Comparison of ENCODE assay signal across 18 cellular contexts in the genomic region with DNA sequence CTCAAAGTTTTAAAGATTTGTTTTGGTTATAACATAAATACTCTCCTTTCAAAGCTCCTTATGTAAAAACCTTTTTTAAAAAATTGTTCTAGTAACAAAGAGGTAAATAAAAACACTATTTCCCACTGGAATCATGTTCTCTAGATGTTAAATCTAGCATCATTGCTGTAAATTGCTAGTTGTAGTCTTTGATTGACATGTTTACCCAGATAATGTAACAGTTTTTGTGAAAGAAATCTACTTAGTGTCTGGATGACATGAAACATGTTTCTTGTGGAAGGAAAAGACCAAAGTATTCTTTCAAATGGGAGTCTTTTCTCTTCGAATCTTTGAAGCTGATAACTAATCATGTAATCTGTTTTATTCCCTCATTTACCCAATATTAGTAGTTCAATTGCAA.
DNase-seq lines count a peak whose midpoint lies in the region; ATAC-seq, FAIRE-seq and TF ChIP-seq lines count a peak whose summit lies in the region.
"Had no signal": no experiment of that assay in that cellular context is flagged by ENCODE, and none has a peak within 500 bp of the region (broad histone marks: within the 10 kb centered on the region; RNA-seq: fewer than 3 reads in every experiment).

No MANE protein-coding gene starts in this region.

- H3K9me3 Mint-ChIP-seq in progenitor cell of endocrine pancreas (ENCODE audit: low read depth) = peaks cover 5% of the 10 kb centered on the region

- TF ChIP-seq RAD21 in K562 (CRISPR knock-in tag; conservative IDR thresholded peaks at IDR 0.05 in 1 of 2, IDR thresholded peaks at IDR 0.05 in 1 of 2) = no peak

- peak; percentile 1 for DNase-seq in NCI-H2227 (lab: John Stamatoyannopoulos, UW; ENCODE audit: unreplicated experiment)
- DNase-seq in NCI-H2227 treated with DMSO at 0.1 percent for 48 hours (lab: John Stamatoyannopoulos, UW) = peak; percentile 13
- no peak for DNase-seq in K562 (ENCODE audit: extremely low read depth in 1 of 4, low spot score in 3 of 4)
- no peak for DNase-seq in progenitor cell of endocrine pancreas (ENCODE audit: low spot score, unreplicated experiment)
- DNase-seq in caudate nucleus (lab: John Stamatoyannopoulos, UW) = no peak
- no peak for DNase-seq in GM19240 (ENCODE audit: insufficient read length, low spot score)
- DNase-seq: C1 segment of cervical spinal cord; Calu3; CD4-positive, alpha-beta memory T cell; COR-L47; DMS53; DMS79 treated with DMSO at 0.1 percent for 48 hours; GF-D8; GM23248; H7; HCEC 1CT had no signal

- WGBS in K562 (ENCODE audit: insufficient coverage, low coverage, missing lambda C conversion rate) = 0% methylated on average over 1 of the region's 1 CpG

- no peak for TF ChIP-seq CTCF in K562 (IDR thresholded peaks at IDR 0.05 in 2 of 3, conservative IDR thresholded peaks at IDR 0.05 in 1 of 3; ENCODE audit: insufficient read depth in 2 of 3, low read depth in 1 of 3, low read length in 3 of 3)
- no peak for TF ChIP-seq CTCF in progenitor cell of endocrine pancreas (IDR thresholded peaks at IDR 0.05; ENCODE audit: unreplicated experiment)

- no peak for ATAC-seq in K562

- TF ChIP-seq POLR2A in K562 (conservative IDR thresholded peaks at IDR 0.05) = no peak

- H3K4me1 Mint-ChIP-seq in progenitor cell of endocrine pancreas (ENCODE audit: low read depth) = peaks cover 31% of the 10 kb centered on the region
- H3K4me1 Mint-ChIP-seq: CD4-positive, alpha-beta memory T cell had no signal

- no peak for TF ChIP-seq EP300 in K562 (IDR thresholded peaks at IDR 0.05; ENCODE audit: low read length)

- H3K4me2 ChIP-seq in K562 (ENCODE audit: insufficient read depth, low read length) = no peak overlapping the region

- H2AFZ ChIP-seq in K562 (ENCODE audit: low read depth, low read length) = no peak overlapping the region
- H2AFZ ChIP-seq: GM23248 had no signal

- H3K27ac ChIP-seq in K562 (ENCODE audit: extremely low read depth, low read depth, low read length) (no peak overlapping the region), caudate nucleus (ENCODE audit: low read depth, low read length) (no peak overlapping the region)
- H3K27ac ChIP-seq: GM23248 had no signal

- no peak overlapping the region for H3K9ac ChIP-seq in K562 (ENCODE audit: insufficient read depth in 1 of 2, low read depth in 2 of 2, low read length in 2 of 2)
- H3K9ac ChIP-seq: GM23248 had no signal

- BruUV-seq in K562 (replicated peaks; lab: Mats Ljungman, UMichigan) = no TSS peak

- peaks cover 3% of the 10 kb centered on the region for H3K27me3 Mint-ChIP-seq in progenitor cell of endocrine pancreas
- H3K27me3 Mint-ChIP-seq: CD4-positive, alpha-beta memory T cell had no signal

- no peaks in the 10 kb centered on the region for H3K36me3 Mint-ChIP-seq in progenitor cell of endocrine pancreas (ENCODE audit: insufficient read depth)
- H3K36me3 Mint-ChIP-seq: CD4-positive, alpha-beta memory T cell had no signal

- peak overlapping the region; percentile 74 for H3K27ac Mint-ChIP-seq in progenitor cell of endocrine pancreas
- H3K27ac Mint-ChIP-seq: CD4-positive, alpha-beta memory T cell had no signal

- no peaks in the 10 kb centered on the region for H3K9me3 ChIP-seq in K562 (replicated peaks; ENCODE audit: control insufficient read depth, insufficient read depth, low read depth, low read length)

- no peak overlapping the region for H3K4me3 Mint-ChIP-seq in progenitor cell of endocrine pancreas (ENCODE audit: low read depth)
- H3K4me3 Mint-ChIP-seq: CD4-positive, alpha-beta memory T cell had no signal

- H3K4me1 ChIP-seq in K562 (replicated peaks in 1 of 2; ENCODE audit: control insufficient read depth in 2 of 2, insufficient read depth in 2 of 2, low read length in 2 of 2) = no peaks in the 10 kb centered on the region

- intact Hi-C loops in K562 (cut with micrococcal nuclease) = no loop called here

- POLR2A ChIA-PET in K562 (lab: Yijun Ruan, JAX) = no interaction called here

- H3K27me3 ChIP-seq in K562 (ENCODE audit: control insufficient read depth in 2 of 2, insufficient read depth in 2 of 2, low read length in 2 of 2) = no peaks in the 10 kb centered on the region

- FAIRE-seq in K562 (lab: Jason Lieb, UNC) = no peak
- FAIRE-seq: GM12892, H1 had no signal

- no peaks in the 10 kb centered on the region for H4K20me1 ChIP-seq in K562 (replicated peaks; ENCODE audit: control insufficient read depth, insufficient read depth, low read length)

- H3K36me3 ChIP-seq in K562 (ENCODE audit: control insufficient read depth, insufficient read depth, low read length) = no peaks in the 10 kb centered on the region

- H3K79me2 ChIP-seq in K562 (ENCODE audit: control insufficient read depth, insufficient read depth, low read length) = no peaks in the 10 kb centered on the region

- CTCF ChIA-PET in K562 (lab: Yijun Ruan, JAX; ENCODE audit: low intra/inter-chr PET ratio) = no interaction called here

- in situ Hi-C loops in K562 (cut with MboI) = no loop called here

- no peaks in the 10 kb centered on the region for H3K9me1 ChIP-seq in K562 (ENCODE audit: control insufficient read depth, insufficient read depth, low read length)

- H3K4me3 ChIP-seq in K562 = no peak overlapping the region
- H3K4me3 ChIP-seq: GM23248 had no signal

TF ChIP-seq in K562, 482 proteins besides CTCF, POLR2A, EP300 and RAD21:
- TF ChIP-seq ZNF584 (CRISPR knock-in tag; IDR thresholded peaks at IDR 0.05; ENCODE audit: low read depth) = no peak
- TF ChIP-seq MEIS2 (IDR thresholded peaks at IDR 0.05; ENCODE audit: partially characterized antibody) = peak; percentile 10
TF ChIP-seq in K562: peak in this region for 1.

Comparison
In these comparisons a context has a peak if more than half of its experiments do, and no peak if none do; other contexts are left out.
1. DNase-seq: peak in NCI-H2227 (single experiment) and NCI-H2227 treated with DMSO at 0.1 percent for 48 hours (single experiment); none in K562 (0 of 4), progenitor cell of endocrine pancreas (single experiment), caudate nucleus (0 of 61) and GM19240 (single experiment).